In genomic region chr10:44979281-44980181, GRCh38 we compare ENCODE assay signal across 9 cellular contexts. TPM values are rescaled to one million over a fixed set of nuclear protein-coding genes. Genes with fewer than 3 reads are reported as not detected.
DNase-seq lines count a peak whose midpoint lies in the region; ATAC-seq, FAIRE-seq and TF ChIP-seq lines count a peak whose summit lies in the region.
"Had no signal": no experiment of that assay in that cellular context is flagged by ENCODE, and none has a peak within 500 bp of the region (broad histone marks: within the 10 kb centered on the region; RNA-seq: fewer than 3 reads in every experiment).

No MANE protein-coding gene starts in this region.

- no peak for TF ChIP-seq RAD21 in HepG2 (CRISPR knock-in tag; IDR thresholded peaks at IDR 0.05)

- peaks cover 34% of the 10 kb centered on the region for H4K20me1 ChIP-seq in HepG2 (ENCODE audit: insufficient read depth, low read length)

- no peak for TF ChIP-seq POLR2A in HepG2 (IDR thresholded peaks at IDR 0.05; ENCODE audit: insufficient read depth in 1 of 2, low read depth in 2 of 2, low read length in 2 of 2)
- no peak for TF ChIP-seq POLR2A in stomach (IDR thresholded peaks at IDR 0.05)

- peak overlapping the region in 3 of 5 experiments; percentile 83 to 93 (median 84) for H3K4me3 Mint-ChIP-seq in brain
- no peak overlapping the region for H3K4me3 Mint-ChIP-seq in activated CD4-positive, alpha-beta memory T cell treated with anti-CD3 and anti-CD28 coated beads, Interleukin-2, amount 10 ng/mL, durations not matched to agents 7 days and 5 days

- POLR2A ChIA-PET in HepG2 (lab: Yijun Ruan, JAX): interaction anchor here (1.0 to 12.6 kb wide), 22 partner anchors 11 to 1570 kb away, joined by 3 to 863 read pairs (median 7); partner anchors contain the start of genes HNRNPF, RASSF4, TMEM72 and ZNF22
- POLR2A ChIA-PET in activated CD4-positive, alpha-beta memory T cell treated with anti-CD3 and anti-CD28 coated beads, Interleukin-2, amount 10 ng/mL, durations not matched to agents 7 days and 5 days (lab: Charles Lee): no interaction called here

- peak; percentile 49 for DNase-seq in HT-29 (ENCODE audit: low spot score)
- DNase-seq in HepG2 (ENCODE audit: low spot score): no peak
- no peak for DNase-seq in stomach
- no peak for DNase-seq in ecto neural progenitor cell (ENCODE audit: low spot score)
- DNase-seq in activated naive CD4-positive, alpha-beta T cell (lab: John Stamatoyannopoulos, UW): no peak
- no peak for DNase-seq in activated CD4-positive, alpha-beta memory T cell treated with anti-CD3 and anti-CD28 coated beads, Interleukin-2, amount 10 ng/mL, durations not matched to agents 7 days and 5 days

- H3K27ac ChIP-seq in HepG2 (ENCODE audit: extremely low read length, insufficient read depth, low read length) (peak overlapping the region; percentile 97), stomach (peak overlapping the region; percentile 66 to 92 (median 89))

- TF ChIP-seq CTCF in brain (conservative IDR thresholded peaks at IDR 0.05): no peak
- no peak for TF ChIP-seq CTCF in HepG2 (CRISPR knock-in tag; IDR thresholded peaks at IDR 0.05)
- no peak for TF ChIP-seq CTCF in stomach (IDR thresholded peaks at IDR 0.05)

- no peak overlapping the region for H2AFZ ChIP-seq in HepG2 (ENCODE audit: low read length)

- in situ Hi-C loops in HepG2 (cut with HindIII; ENCODE audit: extremely low pct_ligation_motif_present, low pct_unique_long_range_greater_than_20kb): loop anchor here (5.0 kb wide), 1 partner anchor 47 kb away; no protein-coding TSS in a partner anchor

- CTCF ChIA-PET in HepG2 (lab: Yijun Ruan, JAX; ENCODE audit: low intra/inter-chr PET ratio, low total read pairs): no interaction called here
- CTCF ChIA-PET in activated CD4-positive, alpha-beta memory T cell treated with anti-CD3 and anti-CD28 coated beads, Interleukin-2, amount 10 ng/mL, durations not matched to agents 7 days and 5 days (lab: Charles Lee): interaction anchor here (1.1 to 1.3 kb wide), 3 partner anchors 11 to 48 kb away, joined by 3 read pairs; no protein-coding TSS in a partner anchor

- H3K4me1 Mint-ChIP-seq in brain: peaks cover 70% of the 10 kb centered on the region
- peaks cover 17% of the 10 kb centered on the region for H3K4me1 Mint-ChIP-seq in activated CD4-positive, alpha-beta memory T cell treated with anti-CD3 and anti-CD28 coated beads, Interleukin-2, amount 10 ng/mL, durations not matched to agents 7 days and 5 days

- H3K9me3 Mint-ChIP-seq in brain: no peaks in the 10 kb centered on the region
- no peaks in the 10 kb centered on the region for H3K9me3 Mint-ChIP-seq in activated CD4-positive, alpha-beta memory T cell treated with anti-CD3 and anti-CD28 coated beads, Interleukin-2, amount 10 ng/mL, durations not matched to agents 7 days and 5 days

- H3K79me2 ChIP-seq in HepG2 (ENCODE audit: insufficient read depth, low read length): peaks cover 33% of the 10 kb centered on the region

- H3K4me3 ChIP-seq in HepG2 (replicated peaks in 1 of 3; ENCODE audit: insufficient read depth in 1 of 3, low read depth in 2 of 3, low read length in 3 of 3) (peak overlapping the region in 1 of 3 experiments; percentile 89; a peak in 2 of 6 replicates), stomach (peak overlapping the region in 2 of 4 donors; percentile 61 to 73)

- H3K9ac ChIP-seq in HepG2 (ENCODE audit: insufficient read depth, low read depth, low read length): peak overlapping the region; percentile 72

- FAIRE-seq in HepG2 (lab: Jason Lieb, UNC): no peak
- FAIRE-seq: G401.6 had no signal

- no TSS peak for BruUV-seq in HepG2 (replicated peaks; lab: Mats Ljungman, UMichigan)

- H3K27me3 Mint-ChIP-seq in brain: no peaks in the 10 kb centered on the region
- no peaks in the 10 kb centered on the region for H3K27me3 Mint-ChIP-seq in activated CD4-positive, alpha-beta memory T cell treated with anti-CD3 and anti-CD28 coated beads, Interleukin-2, amount 10 ng/mL, durations not matched to agents 7 days and 5 days

- no peaks in the 10 kb centered on the region for H3K36me3 Mint-ChIP-seq in brain
- no peaks in the 10 kb centered on the region for H3K36me3 Mint-ChIP-seq in activated CD4-positive, alpha-beta memory T cell treated with anti-CD3 and anti-CD28 coated beads, Interleukin-2, amount 10 ng/mL, durations not matched to agents 7 days and 5 days (ENCODE audit: low read depth)

- peak overlapping the region; percentile 90 for H3K4me2 ChIP-seq in HepG2 (ENCODE audit: low read depth, low read length)

- H3K4me1 ChIP-seq in HepG2 (ENCODE audit: insufficient read depth, low read length) (peaks cover 70% of the 10 kb centered on the region), stomach (peaks cover 74 to 98% (median 78%) of the 10 kb centered on the region in 4 donors)

- H3K9me3 ChIP-seq in HepG2 (ENCODE audit: low read length): no peaks in the 10 kb centered on the region
- H3K9me3 ChIP-seq in stomach: no peaks in the 10 kb centered on the region

- H3K36me3 ChIP-seq in HepG2 (replicated peaks in 1 of 2; ENCODE audit: control insufficient read depth in 1 of 2, insufficient read depth in 2 of 2, low read length in 2 of 2) (peaks cover 3 to 35% of the 10 kb centered on the region in 2 experiments; a peak in 3 of 5 replicates), stomach (peaks cover 0 to 30% (median 20%) of the 10 kb centered on the region in 4 donors)

- H3K27ac Mint-ChIP-seq in brain: peak overlapping the region; percentile 91 to 100 (median 98)
- no peak overlapping the region for H3K27ac Mint-ChIP-seq in activated CD4-positive, alpha-beta memory T cell treated with anti-CD3 and anti-CD28 coated beads, Interleukin-2, amount 10 ng/mL, durations not matched to agents 7 days and 5 days

- WGBS in HepG2 (ENCODE audit: low lambda C conversion rate): 87% methylated on average over 10 of the region's 13 CpGs
- WGBS in stomach, 5 donors: 72 to 84% (median 74%) methylated on average over 13 of the region's 13 CpGs

- H3K27me3 ChIP-seq in HepG2 (ENCODE audit: control insufficient read depth in 1 of 2, insufficient read depth in 2 of 2, low read length in 2 of 2) (no peaks in the 10 kb centered on the region; a peak in 1 of 5 replicates), stomach (no peaks in the 10 kb centered on the region)

- intact Hi-C loops in HepG2 (cut with micrococcal nuclease; ENCODE audit: unreplicated experiment) (no loop called here), stomach (cut with DNase I; ENCODE audit: low total_unique reads) (no loop called here)

- no peak for ATAC-seq in HepG2
- ATAC-seq in HG03095 (IDR thresholded peaks at IDR 0.05; ENCODE audit: unreplicated experiment): no peak

- TF ChIP-seq EP300 in HepG2 (IDR thresholded peaks at IDR 0.05; ENCODE audit: low read depth in 2 of 2, low read length in 2 of 2): no peak
- TF ChIP-seq EP300 in HepG2 (CRISPR knock-in tag; IDR thresholded peaks at IDR 0.05; ENCODE audit: borderline replicate concordance): no peak
- TF ChIP-seq EP300 in stomach (IDR thresholded peaks at IDR 0.05): no peak

RNA-seq across cellular contexts. Expression of gene DEPP1, which starts 0.9 kb away (rescaled TPM):
- 67.2 and 68.3 TPM in 2 replicates for total RNA-seq in HT-29 (2014; rRNA removed; shearing (Covaris generic))
- polyA plus RNA-seq in brain (ENCODE audit: insufficient read depth, low read depth, low replicate concordance) (33.5 TPM), HepG2 (2011; rRNA removed) (270 and 338 TPM in 2 replicates), stomach (10 to 100 TPM; 24.4 to 65.1 (median 42.0) TPM)
- total RNA-seq in HepG2 (2016; rRNA removed; fragmentation: Illumina TruSeq; extraction: Trizol) (11.2 and 14.8 TPM in 2 replicates), stomach (10 to 100 TPM in 4 of 5 donors, 1 to 10 TPM in 1; 9.8 to 72.9 (median 29.0) TPM)
- total RNA-seq in HepG2 (2016; cell fraction: cytosol; rRNA removed; fragmentation: Illumina TruSeq; extraction: Trizol; ENCODE audit: low read depth): 3.0 and 5.0 TPM in 2 replicates
- total RNA-seq in HepG2 (2016; cell fraction: insoluble cytoplasmic fraction; rRNA removed; fragmentation: Illumina TruSeq; extraction: Trizol): 9.0 and 15.3 TPM in 2 replicates
- 9.0 and 9.3 TPM in 2 replicates for total RNA-seq in HepG2 (2016; cell fraction: membrane; rRNA removed; fragmentation: Illumina TruSeq; extraction: Trizol)
- 15.1 and 16.0 TPM in 2 replicates for total RNA-seq in HepG2 (2016; cell fraction: nucleus; rRNA removed; fragmentation: Illumina TruSeq; extraction: Trizol)
- 261 and 317 TPM in 2 replicates for polyA plus RNA-seq in HepG2 (2011; cell fraction: cytosol; rRNA removed)
- polyA plus RNA-seq in HepG2 (2011; cell fraction: nucleus; rRNA removed): 103 and 135 TPM in 2 replicates
- 132 and 232 TPM in 2 replicates for polyA plus RNA-seq in HepG2 (2012)
- polyA plus RNA-seq in HepG2 (2016; cell fraction: cytosol; fragmentation: Illumina TruSeq; extraction: Trizol; ENCODE audit: low read depth): 2.0 and 2.5 TPM in 2 replicates
- 9.3 and 11.2 TPM in 2 replicates for polyA plus RNA-seq in HepG2 (2016; cell fraction: insoluble cytoplasmic fraction; fragmentation: Illumina TruSeq; extraction: Trizol; ENCODE audit: low read depth)
- 3.6 and 5.2 TPM in 2 replicates for polyA plus RNA-seq in HepG2 (2016; cell fraction: membrane; fragmentation: Illumina TruSeq; extraction: Trizol; ENCODE audit: low read depth)
- 13.4 and 15.5 TPM in 2 replicates for polyA plus RNA-seq in HepG2 (2016; cell fraction: nucleus; fragmentation: Illumina TruSeq; extraction: Trizol; ENCODE audit: insufficient read depth, low read depth)
- polyA minus RNA-seq in HepG2 (2011; rRNA and poly(A)+ RNA removed; ENCODE audit: low replicate concordance): 1.8 and 739 TPM in 2 replicates
- polyA minus RNA-seq in HepG2 (2011; cell fraction: cytosol; rRNA and poly(A)+ RNA removed): 249 and 254 TPM in 2 replicates
- polyA minus RNA-seq in HepG2 (2011; cell fraction: nucleus; rRNA and poly(A)+ RNA removed): 107 and 142 TPM in 2 replicates
- total RNA-seq in activated CD4-positive, alpha-beta memory T cell treated with anti-CD3 and anti-CD28 coated beads, Interleukin-2, amount 10 ng/mL, durations not matched to agents 7 days and 5 days: 1 to 10 TPM; 1.2 to 1.9 TPM

RNA-seq across cellular contexts. Expression of gene RASSF4, which starts 19.9 kb away (rescaled TPM):
- total RNA-seq in HT-29 (2014; rRNA removed; shearing (Covaris generic)): 1.2 and 2.7 TPM in 2 replicates
- polyA plus RNA-seq in brain (ENCODE audit: insufficient read depth, low read depth, low replicate concordance): 23.9 TPM
- total RNA-seq in HepG2 (2016; rRNA removed; fragmentation: Illumina TruSeq; extraction: Trizol): 49.9 and 51.7 TPM in 2 replicates
- 22.4 and 22.8 TPM in 2 replicates for total RNA-seq in HepG2 (2016; cell fraction: cytosol; rRNA removed; fragmentation: Illumina TruSeq; extraction: Trizol; ENCODE audit: low read depth)
- total RNA-seq in HepG2 (2016; cell fraction: insoluble cytoplasmic fraction; rRNA removed; fragmentation: Illumina TruSeq; extraction: Trizol): 49.9 and 50.1 TPM in 2 replicates
- total RNA-seq in HepG2 (2016; cell fraction: membrane; rRNA removed; fragmentation: Illumina TruSeq; extraction: Trizol): 39.2 and 45.6 TPM in 2 replicates
- total RNA-seq in HepG2 (2016; cell fraction: nucleus; rRNA removed; fragmentation: Illumina TruSeq; extraction: Trizol): 52.1 and 54.6 TPM in 2 replicates
- 34.0 and 39.7 TPM in 2 replicates for polyA plus RNA-seq in HepG2 (2011; rRNA removed)
- polyA plus RNA-seq in HepG2 (2011; cell fraction: cytosol; rRNA removed): 20.4 and 25.8 TPM in 2 replicates
- 140 TPM in 2 replicates for polyA plus RNA-seq in HepG2 (2011; cell fraction: nucleus; rRNA removed)
- polyA plus RNA-seq in HepG2 (2012): 25.0 and 26.7 TPM in 2 replicates
- 18.5 and 22.5 TPM in 2 replicates for polyA plus RNA-seq in HepG2 (2016; cell fraction: cytosol; fragmentation: Illumina TruSeq; extraction: Trizol; ENCODE audit: low read depth)
- 53.5 and 57.9 TPM in 2 replicates for polyA plus RNA-seq in HepG2 (2016; cell fraction: insoluble cytoplasmic fraction; fragmentation: Illumina TruSeq; extraction: Trizol; ENCODE audit: low read depth)
- 31.2 and 31.3 TPM in 2 replicates for polyA plus RNA-seq in HepG2 (2016; cell fraction: membrane; fragmentation: Illumina TruSeq; extraction: Trizol; ENCODE audit: low read depth)
- 84.5 and 98.6 TPM in 2 replicates for polyA plus RNA-seq in HepG2 (2016; cell fraction: nucleus; fragmentation: Illumina TruSeq; extraction: Trizol; ENCODE audit: insufficient read depth, low read depth)
- polyA minus RNA-seq in HepG2 (2011; rRNA and poly(A)+ RNA removed; ENCODE audit: low replicate concordance): 0.12 and 67.0 TPM in 2 replicates
- 13.4 and 16.0 TPM in 2 replicates for polyA minus RNA-seq in HepG2 (2011; cell fraction: cytosol; rRNA and poly(A)+ RNA removed)
- 74.3 and 88.9 TPM in 2 replicates for polyA minus RNA-seq in HepG2 (2011; cell fraction: nucleus; rRNA and poly(A)+ RNA removed)
- total RNA-seq in stomach: 10 to 100 TPM in 4 of 5 donors, 1 to 10 TPM in 1; 7.8 to 74.5 (median 22.7) TPM
- 10 to 100 TPM in 2 of 3 donors, 1 to 10 TPM in 1; 7.8 to 13.7 (median 10.4) TPM for polyA plus RNA-seq in stomach
- 1 to 10 TPM in 1 of 2 experiments, under 1 TPM in 1; 0.50 to 1.2 TPM for total RNA-seq in activated CD4-positive, alpha-beta memory T cell treated with anti-CD3 and anti-CD28 coated beads, Interleukin-2, amount 10 ng/mL, durations not matched to agents 7 days and 5 days

RNA-seq across cellular contexts. Expression of gene ZNF22, which starts 21.2 kb away (rescaled TPM):
- total RNA-seq in HT-29 (2014; rRNA removed; shearing (Covaris generic)): 8.1 and 11.7 TPM in 2 replicates
- 20.2 TPM for polyA plus RNA-seq in brain (ENCODE audit: insufficient read depth, low read depth, low replicate concordance)
- total RNA-seq in HepG2 (2016; rRNA removed; fragmentation: Illumina TruSeq; extraction: Trizol): 0.40 and 0.58 TPM in 2 replicates
- not detected in 2 replicates for total RNA-seq in HepG2 (2016; cell fraction: cytosol; rRNA removed; fragmentation: Illumina TruSeq; extraction: Trizol; ENCODE audit: low read depth)
- 0.49 and 0.56 TPM in 2 replicates for total RNA-seq in HepG2 (2016; cell fraction: insoluble cytoplasmic fraction; rRNA removed; fragmentation: Illumina TruSeq; extraction: Trizol)
- 0.28 and 0.45 TPM in 2 replicates for total RNA-seq in HepG2 (2016; cell fraction: membrane; rRNA removed; fragmentation: Illumina TruSeq; extraction: Trizol)
- total RNA-seq in HepG2 (2016; cell fraction: nucleus; rRNA removed; fragmentation: Illumina TruSeq; extraction: Trizol): 0.75 and 1.2 TPM in 2 replicates
- polyA plus RNA-seq in HepG2 (2011; rRNA removed): 1.1 and 1.3 TPM in 2 replicates
- polyA plus RNA-seq in HepG2 (2011; cell fraction: cytosol; rRNA removed): 0.35 and 0.77 TPM in 2 replicates
- 1.2 and 1.7 TPM in 2 replicates for polyA plus RNA-seq in HepG2 (2011; cell fraction: nucleus; rRNA removed)
- polyA plus RNA-seq in HepG2 (2012): 1.6 and 2.5 TPM in 2 replicates
- polyA plus RNA-seq in HepG2 (2016; cell fraction: cytosol; fragmentation: Illumina TruSeq; extraction: Trizol; ENCODE audit: low read depth): 0.07 and 0.09 TPM in 2 replicates
- polyA plus RNA-seq in HepG2 (2016; cell fraction: insoluble cytoplasmic fraction; fragmentation: Illumina TruSeq; extraction: Trizol; ENCODE audit: low read depth): 0.60 and 0.62 TPM in 2 replicates
- 0.22 and 0.27 TPM in 2 replicates for polyA plus RNA-seq in HepG2 (2016; cell fraction: membrane; fragmentation: Illumina TruSeq; extraction: Trizol; ENCODE audit: low read depth)
- polyA plus RNA-seq in HepG2 (2016; cell fraction: nucleus; fragmentation: Illumina TruSeq; extraction: Trizol; ENCODE audit: insufficient read depth, low read depth): 0.89 and 1.1 TPM in 2 replicates
- polyA minus RNA-seq in HepG2 (2011; rRNA and poly(A)+ RNA removed; ENCODE audit: low replicate concordance): not detected in 2 replicates
- polyA minus RNA-seq in HepG2 (2011; cell fraction: cytosol; rRNA and poly(A)+ RNA removed): not detected in 2 replicates
- polyA minus RNA-seq in HepG2 (2011; cell fraction: nucleus; rRNA and poly(A)+ RNA removed): 2.2 and 2.4 TPM in 2 replicates
- 10 to 100 TPM in 3 of 5 donors, 1 to 10 TPM in 1, under 1 TPM in 1; 0.58 to 39.8 (median 13.4) TPM for total RNA-seq in stomach
- 10 to 100 TPM; 12.1 to 23.5 (median 20.2) TPM for polyA plus RNA-seq in stomach
- 10 to 100 TPM; 22.9 to 24.7 TPM for total RNA-seq in activated CD4-positive, alpha-beta memory T cell treated with anti-CD3 and anti-CD28 coated beads, Interleukin-2, amount 10 ng/mL, durations not matched to agents 7 days and 5 days
